Comparison of ENCODE assay signal across 1 cellular context in the genomic region with DNA sequence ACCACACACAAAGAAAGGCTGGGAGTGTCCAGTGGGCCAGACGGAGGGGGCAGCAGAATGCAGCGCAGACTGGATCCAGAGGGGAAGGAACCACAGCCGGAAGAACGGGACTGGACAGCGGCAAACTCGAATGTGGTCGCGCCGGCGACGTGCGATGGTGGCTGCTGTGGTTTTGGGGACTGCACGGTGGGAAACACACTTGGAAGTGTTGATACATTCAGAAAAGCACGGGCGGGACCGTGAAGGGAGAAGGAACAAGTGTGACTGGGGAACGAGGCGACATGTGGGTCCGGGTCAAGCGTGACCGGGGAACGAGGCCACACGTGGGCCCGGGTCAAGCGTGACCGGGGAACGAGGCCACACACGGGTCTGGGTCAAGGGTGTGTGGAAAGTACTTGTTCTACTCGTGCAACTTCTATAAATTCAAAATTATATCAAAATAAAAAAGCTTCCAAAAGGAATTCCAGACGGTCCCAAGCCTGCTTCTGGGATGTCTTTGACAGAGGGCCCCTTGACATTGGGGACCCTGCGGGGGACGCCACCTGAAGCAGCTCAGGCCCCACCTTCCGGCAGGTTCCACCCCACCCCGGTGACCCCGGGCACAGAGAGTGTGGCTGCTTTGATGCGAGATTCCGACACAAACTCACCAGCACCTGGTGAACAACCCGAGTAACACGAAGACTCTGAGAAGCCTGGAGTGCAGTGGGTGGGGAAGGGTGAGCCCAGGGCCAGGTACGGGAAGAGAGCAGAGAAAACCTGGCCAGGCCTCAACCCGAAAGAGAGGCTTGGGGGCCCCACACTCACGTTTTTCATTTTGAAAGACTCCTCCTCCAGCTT.
TF ChIP-seq lines count a peak whose summit lies in the region.

No MANE protein-coding gene starts in this region.

TF ChIP-seq in WTC11, 78 proteins besides CTCF, POLR2A, EP300 and RAD21 (continued from another document):
- TF ChIP-seq, protein P1, sequence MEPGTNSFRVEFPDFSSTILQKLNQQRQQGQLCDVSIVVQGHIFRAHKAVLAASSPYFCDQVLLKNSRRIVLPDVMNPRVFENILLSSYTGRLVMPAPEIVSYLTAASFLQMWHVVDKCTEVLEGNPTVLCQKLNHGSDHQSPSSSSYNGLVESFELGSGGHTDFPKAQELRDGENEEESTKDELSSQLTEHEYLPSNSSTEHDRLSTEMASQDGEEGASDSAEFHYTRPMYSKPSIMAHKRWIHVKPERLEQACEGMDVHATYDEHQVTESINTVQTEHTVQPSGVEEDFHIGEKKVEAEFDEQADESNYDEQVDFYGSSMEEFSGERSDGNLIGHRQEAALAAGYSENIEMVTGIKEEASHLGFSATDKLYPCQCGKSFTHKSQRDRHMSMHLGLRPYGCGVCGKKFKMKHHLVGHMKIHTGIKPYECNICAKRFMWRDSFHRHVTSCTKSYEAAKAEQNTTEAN (CRISPR knock-in tag; IDR thresholded peaks at IDR 0.05) = no peak
- TF ChIP-seq, protein P2, sequence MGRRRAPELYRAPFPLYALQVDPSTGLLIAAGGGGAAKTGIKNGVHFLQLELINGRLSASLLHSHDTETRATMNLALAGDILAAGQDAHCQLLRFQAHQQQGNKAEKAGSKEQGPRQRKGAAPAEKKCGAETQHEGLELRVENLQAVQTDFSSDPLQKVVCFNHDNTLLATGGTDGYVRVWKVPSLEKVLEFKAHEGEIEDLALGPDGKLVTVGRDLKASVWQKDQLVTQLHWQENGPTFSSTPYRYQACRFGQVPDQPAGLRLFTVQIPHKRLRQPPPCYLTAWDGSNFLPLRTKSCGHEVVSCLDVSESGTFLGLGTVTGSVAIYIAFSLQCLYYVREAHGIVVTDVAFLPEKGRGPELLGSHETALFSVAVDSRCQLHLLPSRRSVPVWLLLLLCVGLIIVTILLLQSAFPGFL (CRISPR knock-in tag; IDR thresholded peaks at IDR 0.05; ENCODE audit: borderline replicate concordance) = no peak
- TF ChIP-seq, protein P3, sequence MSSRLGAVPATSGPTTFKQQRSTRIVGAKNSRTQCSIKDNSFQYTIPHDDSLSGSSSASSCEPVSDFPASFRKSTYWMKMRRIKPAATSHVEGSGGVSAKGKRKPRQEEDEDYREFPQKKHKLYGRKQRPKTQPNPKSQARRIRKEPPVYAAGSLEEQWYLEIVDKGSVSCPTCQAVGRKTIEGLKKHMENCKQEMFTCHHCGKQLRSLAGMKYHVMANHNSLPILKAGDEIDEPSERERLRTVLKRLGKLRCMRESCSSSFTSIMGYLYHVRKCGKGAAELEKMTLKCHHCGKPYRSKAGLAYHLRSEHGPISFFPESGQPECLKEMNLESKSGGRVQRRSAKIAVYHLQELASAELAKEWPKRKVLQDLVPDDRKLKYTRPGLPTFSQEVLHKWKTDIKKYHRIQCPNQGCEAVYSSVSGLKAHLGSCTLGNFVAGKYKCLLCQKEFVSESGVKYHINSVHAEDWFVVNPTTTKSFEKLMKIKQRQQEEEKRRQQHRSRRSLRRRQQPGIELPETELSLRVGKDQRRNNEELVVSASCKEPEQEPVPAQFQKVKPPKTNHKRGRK (CRISPR knock-in tag; IDR thresholded peaks at IDR 0.05; ENCODE audit: borderline replicate concordance) = no peak
- TF ChIP-seq ELF4 (CRISPR knock-in tag; IDR thresholded peaks at IDR 0.05; ENCODE audit: low read depth) (no peak), RELA (CRISPR knock-in tag; IDR thresholded peaks at IDR 0.05; ENCODE audit: borderline replicate concordance) (no peak), ZNF423 (CRISPR knock-in tag; IDR thresholded peaks at IDR 0.05) (no peak), SP1 (CRISPR knock-in tag; conservative IDR thresholded peaks at IDR 0.05) (no peak), ZNF232 (CRISPR knock-in tag; IDR thresholded peaks at IDR 0.05) (no peak)
- TF ChIP-seq, protein P4, sequence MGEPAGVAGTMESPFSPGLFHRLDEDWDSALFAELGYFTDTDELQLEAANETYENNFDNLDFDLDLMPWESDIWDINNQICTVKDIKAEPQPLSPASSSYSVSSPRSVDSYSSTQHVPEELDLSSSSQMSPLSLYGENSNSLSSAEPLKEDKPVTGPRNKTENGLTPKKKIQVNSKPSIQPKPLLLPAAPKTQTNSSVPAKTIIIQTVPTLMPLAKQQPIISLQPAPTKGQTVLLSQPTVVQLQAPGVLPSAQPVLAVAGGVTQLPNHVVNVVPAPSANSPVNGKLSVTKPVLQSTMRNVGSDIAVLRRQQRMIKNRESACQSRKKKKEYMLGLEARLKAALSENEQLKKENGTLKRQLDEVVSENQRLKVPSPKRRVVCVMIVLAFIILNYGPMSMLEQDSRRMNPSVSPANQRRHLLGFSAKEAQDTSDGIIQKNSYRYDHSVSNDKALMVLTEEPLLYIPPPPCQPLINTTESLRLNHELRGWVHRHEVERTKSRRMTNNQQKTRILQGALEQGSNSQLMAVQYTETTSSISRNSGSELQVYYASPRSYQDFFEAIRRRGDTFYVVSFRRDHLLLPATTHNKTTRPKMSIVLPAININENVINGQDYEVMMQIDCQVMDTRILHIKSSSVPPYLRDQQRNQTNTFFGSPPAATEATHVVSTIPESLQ (CRISPR knock-in tag; IDR thresholded peaks at IDR 0.05) = no peak
